In the genomic region with DNA sequence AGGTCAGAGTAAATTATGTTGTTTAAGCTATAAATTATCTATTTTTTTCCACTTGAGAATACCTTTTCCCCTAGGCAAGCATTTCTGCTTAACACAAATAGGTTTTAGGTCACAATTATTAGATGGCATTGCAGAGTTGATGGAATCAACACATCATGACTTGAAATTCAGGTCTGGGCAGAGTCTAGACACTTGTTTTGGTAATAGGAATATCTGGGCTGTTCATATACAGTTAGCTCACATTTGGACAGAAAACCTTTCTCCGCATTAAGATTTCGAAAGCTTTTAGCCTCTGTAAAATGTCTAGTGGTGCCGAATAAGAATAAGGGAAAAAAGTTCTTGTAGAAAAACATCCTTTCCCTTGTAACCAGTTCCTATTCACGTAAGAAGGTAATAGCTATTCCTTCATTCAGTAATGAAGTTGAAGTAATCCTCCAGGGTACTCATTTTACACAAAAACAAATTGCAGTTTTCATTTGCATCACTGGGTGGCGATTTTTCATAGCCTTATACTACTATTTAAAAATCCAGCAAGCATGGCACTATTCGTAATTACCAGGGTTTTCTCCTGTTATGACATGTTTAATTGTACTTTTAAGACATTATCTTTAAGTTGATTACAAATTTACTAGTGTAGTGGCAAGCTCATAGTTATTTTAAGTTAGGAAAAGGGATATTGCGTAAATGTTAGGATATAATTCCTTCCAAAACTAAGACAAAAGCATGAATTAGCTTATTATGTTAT, we compare ENCODE assay signal across 8 cellular contexts. TPM values are rescaled to one million over a fixed set of nuclear protein-coding genes. Genes with fewer than 3 reads are reported as not detected.
DNase-seq lines count a peak whose midpoint lies in the region; ATAC-seq and TF ChIP-seq lines count a peak whose summit lies in the region.

No MANE protein-coding gene starts in this region.

- H3K9me3 ChIP-seq in body of pancreas, result no peaks in the 10 kb centered on the region

- peak overlapping the region; percentile 65 for H2AFZ ChIP-seq in KMS-11 (ENCODE audit: low read depth)

- H4K20me1 ChIP-seq in KMS-11 (ENCODE audit: insufficient read depth), result no peaks in the 10 kb centered on the region

- WGBS in body of pancreas, 2 donors, result 18 to 30% methylated on average over 7 of the region's 7 CpGs

- H3K79me2 ChIP-seq in KMS-11 (ENCODE audit: insufficient read depth, low read depth), result no peaks in the 10 kb centered on the region

- TF ChIP-seq CTCF in KMS-11 (conservative IDR thresholded peaks at IDR 0.05; ENCODE audit: low read depth, low read length) (peak; percentile 84), body of pancreas (IDR thresholded peaks at IDR 0.05) (peak; percentile 16 to 75 (median 56))

- H3K4me3 ChIP-seq in KMS-11 (IDR thresholded peaks at IDR 0.05; ENCODE audit: insufficient read depth, low read depth, low read length) (no peak overlapping the region), body of pancreas (no peak overlapping the region)

- DNase-seq in EH (ENCODE audit: low read depth), result peak; percentile 62
- peak; percentile 87 for DNase-seq in OCI-M1 (lab: John Stamatoyannopoulos, UW)
- peak; percentile 41 to 74 (median 60) for DNase-seq in body of pancreas
- DNase-seq in iPS-NIHi7 (ENCODE audit: extremely low spot score), result peak; percentile 15
- peak; percentile 61 for DNase-seq in smooth muscle cell of the brain vasculature (ENCODE audit: low read depth, low spot score)

- peak overlapping the region; percentile 73 for H3K4me2 ChIP-seq in KMS-11

- H3K36me3 ChIP-seq in KMS-11 (ENCODE audit: insufficient read depth) (no peaks in the 10 kb centered on the region; the same call in 1 of the 2 replicates), body of pancreas (replicated peaks in 1 of 2; ENCODE audit: insufficient read depth in 1 of 2, low read depth in 2 of 2) (no peaks in the 10 kb centered on the region)

- no peaks in the 10 kb centered on the region for H3K27me3 ChIP-seq in KMS-11 (ENCODE audit: insufficient read depth, low read depth)
- no peaks in the 10 kb centered on the region for H3K27me3 ChIP-seq in body of pancreas

- intact Hi-C loops in body of pancreas (cut with DNase I), result no loop called here

- ATAC-seq in GM21390 (IDR thresholded peaks at IDR 0.05; ENCODE audit: unreplicated experiment) (peak; percentile 79), body of pancreas (peak; percentile 89), HG03378 (IDR thresholded peaks at IDR 0.05; ENCODE audit: unreplicated experiment) (no peak)

- no peak for TF ChIP-seq POLR2A in body of pancreas (IDR thresholded peaks at IDR 0.05)

- H3K4me1 ChIP-seq in KMS-11 (ENCODE audit: low read depth, poor library complexity, severe bottlenecking) (peaks cover 37% of the 10 kb centered on the region), body of pancreas (peaks cover 21% of the 10 kb centered on the region)

- H3K9ac ChIP-seq in KMS-11, result peak overlapping the region; percentile 29

- peak overlapping the region; percentile 69 for H3K27ac ChIP-seq in KMS-11
- peak overlapping the region in 3 of 4 donors; percentile 48 to 64 (median 51) for H3K27ac ChIP-seq in body of pancreas

RNA-seq across cellular contexts. Expression of gene RPA3, which starts 37.0 kb away (rescaled TPM):
- total RNA-seq in body of pancreas, result 1 to 10 TPM in 1 of 2 donors, under 1 TPM in 1; 0.66 to 6.0 TPM

RNA-seq across cellular contexts. Expression of gene UMAD1, which starts 40.8 kb away (rescaled TPM):
- total RNA-seq in body of pancreas, result 10 to 100 TPM; 15.8 to 34.8 TPM

Comparison
In these comparisons a context has a peak if more than half of its experiments do, and no peak if none do; other contexts are left out.
1. DNase-seq: peak in every context shown above with its lines; median percentile 87 in OCI-M1; 62 in EH; 61 in smooth muscle cell of the brain vasculature; 60 in body of pancreas; 15 in iPS-NIHi7.